In the genomic region with DNA sequence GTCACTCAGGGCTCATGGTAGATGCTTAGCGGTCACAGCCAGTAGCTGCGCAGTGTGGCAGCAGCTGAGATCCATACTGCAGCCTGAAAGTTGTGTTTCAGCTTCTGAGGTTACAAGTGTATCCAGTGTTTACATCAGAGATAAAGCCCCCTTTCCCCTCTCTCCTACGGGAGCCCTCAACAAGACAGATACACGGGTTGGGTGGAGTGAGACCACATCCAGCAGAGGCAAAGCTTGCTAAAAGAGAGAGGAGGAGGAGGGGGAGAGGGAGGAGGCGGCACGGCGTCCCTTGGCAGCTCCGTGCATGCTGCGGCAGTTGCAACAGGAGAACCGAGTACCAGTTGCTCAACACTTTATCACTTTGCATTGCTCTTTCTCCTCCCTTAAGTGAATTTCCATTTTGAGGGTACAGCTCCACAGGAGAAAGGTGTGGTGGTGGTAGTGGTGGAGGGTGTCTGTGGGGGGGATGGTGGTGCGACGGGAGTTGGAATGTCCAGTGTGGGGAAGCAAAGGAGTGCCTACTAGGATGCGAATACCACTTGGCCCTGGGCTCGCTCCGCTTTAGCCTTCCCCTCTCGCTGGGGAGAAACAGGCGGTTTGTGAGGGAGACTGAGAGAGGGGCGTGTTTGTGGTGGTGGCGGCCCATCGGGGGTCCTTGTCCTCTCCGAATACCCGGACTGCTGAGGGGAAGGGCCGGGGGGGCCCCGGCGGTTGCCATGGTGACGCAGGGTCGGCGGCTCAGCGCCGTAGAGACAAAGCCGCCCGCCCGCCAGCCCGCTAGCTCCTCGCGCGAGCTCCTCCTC, we compare ENCODE assay signal across 1 cellular context.
TF ChIP-seq lines count a peak whose summit lies in the region.

No MANE protein-coding gene starts in this region.

TF ChIP-seq in K562, 482 proteins besides CTCF, POLR2A, EP300 and RAD21 (continued from another document and continues in another):
- TF ChIP-seq MITF (IDR thresholded peaks at IDR 0.05) (no peak), WHSC1 (IDR thresholded peaks at IDR 0.05; ENCODE audit: low read length) (no peak), ELF1 (tag; IDR thresholded peaks at IDR 0.05) (no peak), ARHGAP35 (IDR thresholded peaks at IDR 0.05; ENCODE audit: partially characterized antibody) (no peak), MCM2 (IDR thresholded peaks at IDR 0.05; ENCODE audit: low read depth) (no peak), ZNF695 (CRISPR knock-in tag; IDR thresholded peaks at IDR 0.05) (no peak), E4F1 (CRISPR knock-in tag; IDR thresholded peaks at IDR 0.05; ENCODE audit: borderline replicate concordance) (no peak), TCFL5 (CRISPR knock-in tag; conservative IDR thresholded peaks at IDR 0.05) (no peak), THRA (IDR thresholded peaks at IDR 0.05) (no peak), ZNF778 (CRISPR knock-in tag; IDR thresholded peaks at IDR 0.05) (no peak), FOXJ2 (tag; IDR thresholded peaks at IDR 0.05) (no peak), EHMT2 (IDR thresholded peaks at IDR 0.05) (no peak; the same call in 1 of the 2 replicates), CREB1 (IDR thresholded peaks at IDR 0.05) (no peak), CREB1 (CRISPR knock-in tag; IDR thresholded peaks at IDR 0.05) (no peak), BCL6 (CRISPR knock-in tag; IDR thresholded peaks at IDR 0.05) (no peak), ZZZ3 (IDR thresholded peaks at IDR 0.05) (no peak), SIRT6 (IDR thresholded peaks at IDR 0.05; ENCODE audit: low read depth, low read length) (no peak), ZNF740 (CRISPR knock-in tag; IDR thresholded peaks at IDR 0.05) (peak; percentile 84; the same call in 1 of the 2 replicates), ZNF740 (tag; IDR thresholded peaks at IDR 0.05) (no peak), MED1 (CRISPR knock-in tag; IDR thresholded peaks at IDR 0.05; ENCODE audit: borderline replicate concordance) (no peak), MEIS2 (IDR thresholded peaks at IDR 0.05; ENCODE audit: partially characterized antibody) (no peak), BRF1 (IDR thresholded peaks at IDR 0.05; ENCODE audit: borderline replicate concordance, extremely low read depth, insufficient read length) (no peak), ZNF449 (CRISPR knock-in tag; IDR thresholded peaks at IDR 0.05) (no peak), MCM5 (IDR thresholded peaks at IDR 0.05; ENCODE audit: low read depth) (no peak), HNRNPUL1 (IDR thresholded peaks at IDR 0.05; ENCODE audit: low read length) (no peak), CEBPG (CRISPR knock-in tag; IDR thresholded peaks at IDR 0.05) (peak; percentile 89), CEBPG (tag; conservative IDR thresholded peaks at IDR 0.05 in 1 of 2, IDR thresholded peaks at IDR 0.05 in 1 of 2) (peak; percentile 81 to 87), HNRNPK (IDR thresholded peaks at IDR 0.05; ENCODE audit: low read depth, low read length, poor library complexity, severe bottlenecking) (no peak), BDP1 (IDR thresholded peaks at IDR 0.05; ENCODE audit: insufficient read depth, insufficient read length) (no peak), CREM (IDR thresholded peaks at IDR 0.05; ENCODE audit: low read depth) (peak; percentile 48; the same call in 1 of the 2 replicates), IRF2 (CRISPR knock-in tag; IDR thresholded peaks at IDR 0.05) (no peak), DEAF1 (CRISPR knock-in tag; IDR thresholded peaks at IDR 0.05) (no peak), ZNF512 (tag; IDR thresholded peaks at IDR 0.05) (no peak), CREBBP (IDR thresholded peaks at IDR 0.05; ENCODE audit: low read depth, low read length) (no peak), XRCC3 (IDR thresholded peaks at IDR 0.05) (no peak)
- TF ChIP-seq, protein P1, sequence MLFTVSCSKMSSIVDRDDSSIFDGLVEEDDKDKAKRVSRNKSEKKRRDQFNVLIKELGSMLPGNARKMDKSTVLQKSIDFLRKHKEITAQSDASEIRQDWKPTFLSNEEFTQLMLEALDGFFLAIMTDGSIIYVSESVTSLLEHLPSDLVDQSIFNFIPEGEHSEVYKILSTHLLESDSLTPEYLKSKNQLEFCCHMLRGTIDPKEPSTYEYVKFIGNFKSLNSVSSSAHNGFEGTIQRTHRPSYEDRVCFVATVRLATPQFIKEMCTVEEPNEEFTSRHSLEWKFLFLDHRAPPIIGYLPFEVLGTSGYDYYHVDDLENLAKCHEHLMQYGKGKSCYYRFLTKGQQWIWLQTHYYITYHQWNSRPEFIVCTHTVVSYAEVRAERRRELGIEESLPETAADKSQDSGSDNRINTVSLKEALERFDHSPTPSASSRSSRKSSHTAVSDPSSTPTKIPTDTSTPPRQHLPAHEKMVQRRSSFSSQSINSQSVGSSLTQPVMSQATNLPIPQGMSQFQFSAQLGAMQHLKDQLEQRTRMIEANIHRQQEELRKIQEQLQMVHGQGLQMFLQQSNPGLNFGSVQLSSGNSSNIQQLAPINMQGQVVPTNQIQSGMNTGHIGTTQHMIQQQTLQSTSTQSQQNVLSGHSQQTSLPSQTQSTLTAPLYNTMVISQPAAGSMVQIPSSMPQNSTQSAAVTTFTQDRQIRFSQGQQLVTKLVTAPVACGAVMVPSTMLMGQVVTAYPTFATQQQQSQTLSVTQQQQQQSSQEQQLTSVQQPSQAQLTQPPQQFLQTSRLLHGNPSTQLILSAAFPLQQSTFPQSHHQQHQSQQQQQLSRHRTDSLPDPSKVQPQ (CRISPR knock-in tag; IDR thresholded peaks at IDR 0.05; ENCODE audit: borderline replicate concordance): no peak
- TF ChIP-seq, protein P2, sequence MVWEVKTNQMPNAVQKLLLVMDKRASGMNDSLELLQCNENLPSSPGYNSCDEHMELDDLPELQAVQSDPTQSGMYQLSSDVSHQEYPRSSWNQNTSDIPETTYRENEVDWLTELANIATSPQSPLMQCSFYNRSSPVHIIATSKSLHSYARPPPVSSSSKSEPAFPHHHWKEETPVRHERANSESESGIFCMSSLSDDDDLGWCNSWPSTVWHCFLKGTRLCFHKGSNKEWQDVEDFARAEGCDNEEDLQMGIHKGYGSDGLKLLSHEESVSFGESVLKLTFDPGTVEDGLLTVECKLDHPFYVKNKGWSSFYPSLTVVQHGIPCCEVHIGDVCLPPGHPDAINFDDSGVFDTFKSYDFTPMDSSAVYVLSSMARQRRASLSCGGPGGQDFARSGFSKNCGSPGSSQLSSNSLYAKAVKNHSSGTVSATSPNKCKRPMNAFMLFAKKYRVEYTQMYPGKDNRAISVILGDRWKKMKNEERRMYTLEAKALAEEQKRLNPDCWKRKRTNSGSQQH (CRISPR knock-in tag; IDR thresholded peaks at IDR 0.05): 0 out of 2 replicates have a peak, but pooled peaks have one; percentile 15
- TF ChIP-seq, protein P3, sequence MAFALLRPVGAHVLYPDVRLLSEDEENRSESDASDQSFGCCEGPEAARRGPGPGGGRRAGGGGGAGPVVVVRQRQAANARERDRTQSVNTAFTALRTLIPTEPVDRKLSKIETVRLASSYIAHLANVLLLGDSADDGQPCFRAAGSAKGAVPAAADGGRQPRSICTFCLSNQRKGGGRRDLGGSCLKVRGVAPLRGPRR (CRISPR knock-in tag; IDR thresholded peaks at IDR 0.05): no peak
- TF ChIP-seq, protein P4, sequence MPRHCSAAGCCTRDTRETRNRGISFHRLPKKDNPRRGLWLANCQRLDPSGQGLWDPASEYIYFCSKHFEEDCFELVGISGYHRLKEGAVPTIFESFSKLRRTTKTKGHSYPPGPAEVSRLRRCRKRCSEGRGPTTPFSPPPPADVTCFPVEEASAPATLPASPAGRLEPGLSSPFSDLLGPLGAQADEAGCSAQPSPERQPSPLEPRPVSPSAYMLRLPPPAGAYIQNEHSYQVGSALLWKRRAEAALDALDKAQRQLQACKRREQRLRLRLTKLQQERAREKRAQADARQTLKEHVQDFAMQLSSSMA (CRISPR knock-in tag; IDR thresholded peaks at IDR 0.05): no peak
- TF ChIP-seq, protein P5, sequence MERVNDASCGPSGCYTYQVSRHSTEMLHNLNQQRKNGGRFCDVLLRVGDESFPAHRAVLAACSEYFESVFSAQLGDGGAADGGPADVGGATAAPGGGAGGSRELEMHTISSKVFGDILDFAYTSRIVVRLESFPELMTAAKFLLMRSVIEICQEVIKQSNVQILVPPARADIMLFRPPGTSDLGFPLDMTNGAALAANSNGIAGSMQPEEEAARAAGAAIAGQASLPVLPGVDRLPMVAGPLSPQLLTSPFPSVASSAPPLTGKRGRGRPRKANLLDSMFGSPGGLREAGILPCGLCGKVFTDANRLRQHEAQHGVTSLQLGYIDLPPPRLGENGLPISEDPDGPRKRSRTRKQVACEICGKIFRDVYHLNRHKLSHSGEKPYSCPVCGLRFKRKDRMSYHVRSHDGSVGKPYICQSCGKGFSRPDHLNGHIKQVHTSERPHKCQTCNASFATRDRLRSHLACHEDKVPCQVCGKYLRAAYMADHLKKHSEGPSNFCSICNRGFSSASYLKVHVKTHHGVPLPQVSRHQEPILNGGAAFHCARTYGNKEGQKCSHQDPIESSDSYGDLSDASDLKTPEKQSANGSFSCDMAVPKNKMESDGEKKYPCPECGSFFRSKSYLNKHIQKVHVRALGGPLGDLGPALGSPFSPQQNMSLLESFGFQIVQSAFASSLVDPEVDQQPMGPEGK (CRISPR knock-in tag; IDR thresholded peaks at IDR 0.05; ENCODE audit: borderline replicate concordance): no peak
